Comparison of ENCODE assay signal across 18 cellular contexts in genomic region chr11:67652965-67653845, GRCh38. TPM values are rescaled to one million over a fixed set of nuclear protein-coding genes. Genes with fewer than 3 reads are reported as not detected.
"Had no signal": no experiment of that assay in that cellular context is flagged by ENCODE, and none has a peak within 500 bp of the region (broad histone marks: within the 10 kb centered on the region; RNA-seq: fewer than 3 reads in every experiment).

No MANE protein-coding gene starts in this region.

- H3K4me3 Mint-ChIP-seq: activated CD8-positive, alpha-beta T cell treated with anti-CD3 and anti-CD28 coated beads, Interleukin-2, amount 10 ng/mL, durations not matched to agents 7 days and 5 days; activated T-helper 1 cell treated with anti-CD3 and anti-CD28 coated beads, Interleukin-12 subunit alpha, Interleukin-12 subunit beta, Interleukin-2, Interleukin-4 antibody, amounts not matched to agents 30 ng/mL and 10 ng/mL and 1 ng/mL, durations not matched to agents 14 hours and 24 hours and 36 hours; stimulated activated naive B cell treated with anti-CD40 and anti-IgM and Interleukin-4, amounts not matched to agents 10 μg/mL and 1 μg/mL and 100 μg/mL, for 72 hours; WTC11 had no signal

- H3K27ac Mint-ChIP-seq: activated CD8-positive, alpha-beta T cell treated with anti-CD3 and anti-CD28 coated beads, Interleukin-2, amount 10 ng/mL, durations not matched to agents 7 days and 5 days; activated T-helper 1 cell treated with anti-CD3 and anti-CD28 coated beads, Interleukin-12 subunit alpha, Interleukin-12 subunit beta, Interleukin-2, Interleukin-4 antibody, amounts not matched to agents 30 ng/mL and 10 ng/mL and 1 ng/mL, durations not matched to agents 14 hours and 24 hours and 36 hours; stimulated activated naive B cell treated with anti-CD40 and anti-IgM and Interleukin-4, amounts not matched to agents 10 μg/mL and 1 μg/mL and 100 μg/mL, for 72 hours; WTC11 had no signal

- H3K4me1 ChIP-seq: adrenal gland, thyroid gland had no signal

- H3K27me3 Mint-ChIP-seq: stimulated activated naive B cell treated with anti-CD40 and anti-IgM and Interleukin-4, amounts not matched to agents 10 μg/mL and 1 μg/mL and 100 μg/mL, for 72 hours had no signal

- H3K9me3 ChIP-seq: adrenal gland, ovary, thyroid gland, vagina had no signal

- DNase-seq: activated CD4-positive, alpha-beta T cell treated with anti-CD3 and anti-CD28 coated beads for 4 hours; activated CD8-positive, alpha-beta memory T cell treated with anti-CD3 and anti-CD28 coated beads, Interleukin-2, amount 50 U/mL, for 48 hours; activated CD8-positive, alpha-beta T cell treated with anti-CD3 and anti-CD28 coated beads, Interleukin-2, amount 10 ng/mL, durations not matched to agents 7 days and 5 days; activated naive CD4-positive, alpha-beta T cell treated with Interleukin-2 at 50 U/mL for 16 hours; adrenal gland; cortex of kidney; effector CD4-positive, alpha-beta T cell; stimulated activated CD4-positive, alpha-beta T cell treated with anti-CD3 and anti-CD28 coated beads, Interleukin-2, amount 100 ng/mL, for 48 hours; stimulated activated naive B cell treated with anti-CD40 and anti-IgM and Interleukin-4, amounts not matched to agents 10 μg/mL and 1 μg/mL and 100 μg/mL, for 72 hours; T-helper 2 cell; thyroid gland had no signal

- H3K4me3 ChIP-seq: adrenal gland, cardiac muscle cell, ovary, thyroid gland, vagina had no signal

- H3K36me3 ChIP-seq: adrenal gland, cardiac muscle cell, ovary, thyroid gland, vagina had no signal

- H3K27ac ChIP-seq: adrenal gland, cardiac muscle cell, ovary, thyroid gland, vagina had no signal

- H3K27me3 ChIP-seq: adrenal gland, cardiac muscle cell, ovary, thyroid gland, vagina had no signal

- ATAC-seq: activated CD8-positive, alpha-beta T cell treated with anti-CD3 and anti-CD28 coated beads, Interleukin-2, amount 10 ng/mL, durations not matched to agents 7 days and 5 days; stimulated activated naive B cell treated with anti-CD40 and anti-IgM and Interleukin-4, amounts not matched to agents 10 μg/mL and 1 μg/mL and 100 μg/mL, for 72 hours; WTC11 had no signal

- H3K9me3 Mint-ChIP-seq: activated T-helper 1 cell treated with anti-CD3 and anti-CD28 coated beads, Interleukin-12 subunit alpha, Interleukin-12 subunit beta, Interleukin-2, Interleukin-4 antibody, amounts not matched to agents 30 ng/mL and 10 ng/mL and 1 ng/mL, durations not matched to agents 14 hours and 24 hours and 36 hours had no signal

RNA-seq across cellular contexts. Expression of gene ACY3, which starts 2.7 kb away (rescaled TPM):
- total RNA-seq: activated T-helper 1 cell treated with anti-CD3 and anti-CD28 coated beads, Interleukin-12 subunit alpha, Interleukin-12 subunit beta, Interleukin-2, Interleukin-4 antibody, amounts not matched to agents 30 ng/mL and 10 ng/mL and 1 ng/mL, durations not matched to agents 14 hours and 24 hours and 36 hours; adrenal gland; cardiac muscle cell; thyroid gland; vagina; WTC11 had no signal
- polyA plus RNA-seq: cardiac muscle cell had no signal

RNA-seq across cellular contexts. Expression of gene TBX10, which starts 13.6 kb away (rescaled TPM):
- total RNA-seq: activated CD8-positive, alpha-beta T cell treated with anti-CD3 and anti-CD28 coated beads, Interleukin-2, amount 10 ng/mL, durations not matched to agents 7 days and 5 days; activated T-helper 1 cell treated with anti-CD3 and anti-CD28 coated beads, Interleukin-12 subunit alpha, Interleukin-12 subunit beta, Interleukin-2, Interleukin-4 antibody, amounts not matched to agents 30 ng/mL and 10 ng/mL and 1 ng/mL, durations not matched to agents 14 hours and 24 hours and 36 hours; adrenal gland; cardiac muscle cell; lower leg skin; myocyte; ovary; thyroid gland; vagina; WTC11 had no signal
- polyA plus RNA-seq: adrenal gland, ovary had no signal

RNA-seq across cellular contexts. Expression of gene ALDH3B2, which starts 21.2 kb away (rescaled TPM):
- total RNA-seq: activated CD8-positive, alpha-beta T cell treated with anti-CD3 and anti-CD28 coated beads, Interleukin-2, amount 10 ng/mL, durations not matched to agents 7 days and 5 days; activated T-helper 1 cell treated with anti-CD3 and anti-CD28 coated beads, Interleukin-12 subunit alpha, Interleukin-12 subunit beta, Interleukin-2, Interleukin-4 antibody, amounts not matched to agents 30 ng/mL and 10 ng/mL and 1 ng/mL, durations not matched to agents 14 hours and 24 hours and 36 hours; adrenal gland; cardiac muscle cell; myocyte had no signal
- polyA plus RNA-seq: cardiac muscle cell, ovary had no signal
